In the genomic region with DNA sequence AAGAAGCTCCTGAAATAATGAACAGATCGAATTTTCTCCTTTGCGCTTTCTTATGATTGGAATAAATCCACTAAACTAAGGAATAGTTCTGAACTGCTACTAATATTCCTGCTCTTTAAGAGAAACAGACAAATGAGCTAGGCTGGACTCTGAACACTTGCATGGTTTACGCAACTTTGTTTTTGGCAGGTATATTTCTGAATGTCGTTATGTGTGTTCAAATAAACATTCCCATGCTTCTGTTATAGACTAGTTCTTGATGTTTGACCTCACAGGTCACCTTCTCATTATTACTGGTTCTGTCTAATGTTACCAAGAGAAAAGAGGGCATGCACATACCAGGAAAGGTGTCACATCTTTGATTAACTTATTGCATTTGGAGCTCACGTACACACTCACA, we compare ENCODE assay signal across 35 cellular contexts.
"Had no signal": no experiment of that assay in that cellular context is flagged by ENCODE, and none has a peak within 500 bp of the region (broad histone marks: within the 10 kb centered on the region; RNA-seq: fewer than 3 reads in every experiment).

No MANE protein-coding gene starts in this region.

- H3K27me3 ChIP-seq: adrenal gland, body of pancreas, colonic mucosa had no signal

- H3K4me1 ChIP-seq: adrenal gland, body of pancreas, colonic mucosa had no signal

- DNase-seq: activated CD4-positive, alpha-beta memory T cell treated with anti-CD3 and anti-CD28 coated beads for 36 hours; activated CD4-positive, alpha-beta T cell treated with anti-CD3 and anti-CD28 coated beads for 36 hours; activated CD4-positive, alpha-beta T cell treated with anti-CD3 and anti-CD28 coated beads, Interleukin-2, amount 10 ng/mL, durations not matched to agents 24 days and 14 days; activated CD4-positive, CD25-positive, alpha-beta regulatory T cell; activated CD4-positive, CD25-positive, alpha-beta regulatory T cell treated with anti-CD3 and anti-CD28 coated beads, Interleukin-2, amount 50 U/mL, for 72 hours; activated CD8-positive, alpha-beta memory T cell treated with anti-CD3 and anti-CD28 coated beads, Interleukin-2, amount 10 ng/mL, durations not matched to agents 7 days and 5 days; activated CD8-positive, alpha-beta memory T cell treated with anti-CD3 and anti-CD28 coated beads, Interleukin-2, amount 50 U/mL, for 4 hours; activated CD8-positive, alpha-beta T cell treated with anti-CD3 and anti-CD28 coated beads, Interleukin-2, amount 10 ng/mL, durations not matched to agents 7 days and 5 days; activated effector memory CD4-positive, alpha-beta T cell treated with anti-CD3 and anti-CD28 coated beads, Interleukin-2, amount 50 U/mL, for 16 hours; activated naive CD4-positive, alpha-beta T cell treated with anti-CD3 and anti-CD28 coated beads for 36 hours; activated naive CD8-positive, alpha-beta T cell treated with anti-CD3 and anti-CD28 coated beads for 36 hours; activated naive CD8-positive, alpha-beta T cell treated with anti-CD3 and anti-CD28 coated beads, Interleukin-2, amount 50 U/mL, for 24 hours; activated T-cell treated with anti-CD3 and anti-CD28 coated beads, Interleukin-2, amount 50 U/mL, for 1 hour; activated T-cell treated with anti-CD3 and anti-CD28 coated beads, Interleukin-2, amount 50 U/mL, for 48 hours; aorta; body of pancreas; caudate nucleus; cerebellar nuclear complex; colonic mucosa; effector CD8-positive, alpha-beta T cell; foreskin fibroblast; glutamatergic neuron; SW 1271; T-cell; T1000 had no signal

- H3K9me3 Mint-ChIP-seq: activated CD4-positive, alpha-beta memory T cell treated with anti-CD3 and anti-CD28 coated beads for 36 hours; activated CD4-positive, alpha-beta T cell treated with anti-CD3 and anti-CD28 coated beads, Interleukin-2, amount 10 ng/mL, durations not matched to agents 24 days and 14 days; activated naive CD4-positive, alpha-beta T cell treated with anti-CD3 and anti-CD28 coated beads for 36 hours; activated naive CD4-positive, alpha-beta T cell treated with anti-CD3 and anti-CD28 coated beads, Interleukin-2, amount 50 U/mL, for 24 hours; activated naive CD8-positive, alpha-beta T cell treated with anti-CD3 and anti-CD28 coated beads for 36 hours; activated naive CD8-positive, alpha-beta T cell treated with anti-CD3 and anti-CD28 coated beads, Interleukin-2, amount 50 U/mL, for 24 hours; activated T-helper 1 cell treated with anti-CD3 and anti-CD28 coated beads, Interleukin-12 subunit alpha, Interleukin-12 subunit beta, Interleukin-2, Interleukin-4 antibody, amounts not matched to agents 30 ng/mL and 10 ng/mL and 1 ng/mL, durations not matched to agents 14 hours and 24 hours and 36 hours; activated T-helper 2 cell treated with anti-CD3 and anti-CD28 coated beads, Interferon-gamma antibody, Interleukin-2, Interleukin-4, amounts not matched to agents 10 μg/mL and 5 μg/mL and 100 μg/mL, durations not matched to agents 14 hours and 24 hours and 36 hours; T-cell; T-helper 1 cell treated with Interleukin-12 subunit alpha and Interleukin-12 subunit beta and Interleukin-4 antibody, amounts not matched to agents 30 μg/mL and 1 μg/mL, for 36 hours; T-helper 2 cell treated with Interferon-gamma antibody and Interleukin-4, amounts not matched to agents 5 μg/mL and 100 μg/mL, for 36 hours had no signal

- ATAC-seq: activated CD4-positive, alpha-beta T cell treated with anti-CD3 and anti-CD28 coated beads for 36 hours; activated CD8-positive, alpha-beta memory T cell treated with anti-CD3 and anti-CD28 coated beads, Interleukin-2, amount 10 ng/mL, durations not matched to agents 7 days and 5 days; activated CD8-positive, alpha-beta T cell treated with anti-CD3 and anti-CD28 coated beads, Interleukin-2, amount 10 ng/mL, durations not matched to agents 7 days and 5 days; activated naive CD8-positive, alpha-beta T cell treated with anti-CD3 and anti-CD28 coated beads, Interleukin-2, amount 50 U/mL, for 24 hours; body of pancreas; T-cell had no signal

- FAIRE-seq: endometrium, endothelial cell of umbilical vein, frontal cortex had no signal

- H3K4me3 Mint-ChIP-seq: activated CD4-positive, alpha-beta memory T cell treated with anti-CD3 and anti-CD28 coated beads for 36 hours; activated CD4-positive, alpha-beta T cell treated with anti-CD3 and anti-CD28 coated beads for 36 hours; activated CD4-positive, alpha-beta T cell treated with anti-CD3 and anti-CD28 coated beads, Interleukin-2, amount 10 ng/mL, durations not matched to agents 24 days and 14 days; activated CD8-positive, alpha-beta memory T cell treated with anti-CD3 and anti-CD28 coated beads, Interleukin-2, amount 10 ng/mL, durations not matched to agents 7 days and 5 days; activated CD8-positive, alpha-beta T cell treated with anti-CD3 and anti-CD28 coated beads, Interleukin-2, amount 10 ng/mL, durations not matched to agents 7 days and 5 days; activated naive CD4-positive, alpha-beta T cell treated with anti-CD3 and anti-CD28 coated beads for 36 hours; activated naive CD4-positive, alpha-beta T cell treated with anti-CD3 and anti-CD28 coated beads, Interleukin-2, amount 50 U/mL, for 24 hours; activated naive CD8-positive, alpha-beta T cell treated with anti-CD3 and anti-CD28 coated beads for 36 hours; activated naive CD8-positive, alpha-beta T cell treated with anti-CD3 and anti-CD28 coated beads, Interleukin-2, amount 50 U/mL, for 24 hours; activated T-helper 1 cell treated with anti-CD3 and anti-CD28 coated beads, Interleukin-12 subunit alpha, Interleukin-12 subunit beta, Interleukin-2, Interleukin-4 antibody, amounts not matched to agents 30 ng/mL and 10 ng/mL and 1 ng/mL, durations not matched to agents 14 hours and 24 hours and 36 hours; T-cell; T-helper 1 cell treated with Interleukin-12 subunit alpha and Interleukin-12 subunit beta and Interleukin-4 antibody, amounts not matched to agents 30 μg/mL and 1 μg/mL, for 36 hours; T-helper 2 cell treated with Interferon-gamma antibody and Interleukin-4, amounts not matched to agents 5 μg/mL and 100 μg/mL, for 36 hours had no signal

- H3K27ac Mint-ChIP-seq: activated CD4-positive, alpha-beta memory T cell treated with anti-CD3 and anti-CD28 coated beads for 36 hours; activated CD4-positive, alpha-beta T cell treated with anti-CD3 and anti-CD28 coated beads for 36 hours; activated CD4-positive, alpha-beta T cell treated with anti-CD3 and anti-CD28 coated beads, Interleukin-2, amount 10 ng/mL, durations not matched to agents 24 days and 14 days; activated CD8-positive, alpha-beta memory T cell treated with anti-CD3 and anti-CD28 coated beads, Interleukin-2, amount 10 ng/mL, durations not matched to agents 7 days and 5 days; activated CD8-positive, alpha-beta T cell treated with anti-CD3 and anti-CD28 coated beads, Interleukin-2, amount 10 ng/mL, durations not matched to agents 7 days and 5 days; activated naive CD4-positive, alpha-beta T cell treated with anti-CD3 and anti-CD28 coated beads for 36 hours; activated naive CD4-positive, alpha-beta T cell treated with anti-CD3 and anti-CD28 coated beads, Interleukin-2, amount 50 U/mL, for 24 hours; activated naive CD8-positive, alpha-beta T cell treated with anti-CD3 and anti-CD28 coated beads for 36 hours; activated naive CD8-positive, alpha-beta T cell treated with anti-CD3 and anti-CD28 coated beads, Interleukin-2, amount 50 U/mL, for 24 hours; activated T-helper 1 cell treated with anti-CD3 and anti-CD28 coated beads, Interleukin-12 subunit alpha, Interleukin-12 subunit beta, Interleukin-2, Interleukin-4 antibody, amounts not matched to agents 30 ng/mL and 10 ng/mL and 1 ng/mL, durations not matched to agents 14 hours and 24 hours and 36 hours; activated T-helper 2 cell treated with anti-CD3 and anti-CD28 coated beads, Interferon-gamma antibody, Interleukin-2, Interleukin-4, amounts not matched to agents 10 μg/mL and 5 μg/mL and 100 μg/mL, durations not matched to agents 14 hours and 24 hours and 36 hours; T-cell; T-helper 1 cell treated with Interleukin-12 subunit alpha and Interleukin-12 subunit beta and Interleukin-4 antibody, amounts not matched to agents 30 μg/mL and 1 μg/mL, for 36 hours; T-helper 2 cell treated with Interferon-gamma antibody and Interleukin-4, amounts not matched to agents 5 μg/mL and 100 μg/mL, for 36 hours had no signal

- H3K36me3 Mint-ChIP-seq: activated CD4-positive, alpha-beta memory T cell treated with anti-CD3 and anti-CD28 coated beads for 36 hours; activated CD8-positive, alpha-beta memory T cell treated with anti-CD3 and anti-CD28 coated beads, Interleukin-2, amount 10 ng/mL, durations not matched to agents 7 days and 5 days; activated naive CD4-positive, alpha-beta T cell treated with anti-CD3 and anti-CD28 coated beads, Interleukin-2, amount 50 U/mL, for 24 hours; activated naive CD8-positive, alpha-beta T cell treated with anti-CD3 and anti-CD28 coated beads for 36 hours; T-cell had no signal

- H3K36me3 ChIP-seq: adrenal gland, colonic mucosa had no signal

- H3K4me3 ChIP-seq: adrenal gland, body of pancreas, colonic mucosa had no signal

- H3K27ac ChIP-seq: adrenal gland, body of pancreas, colonic mucosa, epithelial cell of prostate had no signal

- H3K4me1 Mint-ChIP-seq: activated CD4-positive, alpha-beta T cell treated with anti-CD3 and anti-CD28 coated beads for 36 hours; activated CD4-positive, alpha-beta T cell treated with anti-CD3 and anti-CD28 coated beads, Interleukin-2, amount 10 ng/mL, durations not matched to agents 24 days and 14 days; activated CD8-positive, alpha-beta memory T cell treated with anti-CD3 and anti-CD28 coated beads, Interleukin-2, amount 10 ng/mL, durations not matched to agents 7 days and 5 days; activated naive CD4-positive, alpha-beta T cell treated with anti-CD3 and anti-CD28 coated beads, Interleukin-2, amount 50 U/mL, for 24 hours; activated naive CD8-positive, alpha-beta T cell treated with anti-CD3 and anti-CD28 coated beads for 36 hours; activated naive CD8-positive, alpha-beta T cell treated with anti-CD3 and anti-CD28 coated beads, Interleukin-2, amount 50 U/mL, for 24 hours; T-cell had no signal

- H3K27me3 Mint-ChIP-seq: activated CD4-positive, alpha-beta T cell treated with anti-CD3 and anti-CD28 coated beads for 36 hours; activated CD4-positive, alpha-beta T cell treated with anti-CD3 and anti-CD28 coated beads, Interleukin-2, amount 10 ng/mL, durations not matched to agents 24 days and 14 days; activated CD8-positive, alpha-beta memory T cell treated with anti-CD3 and anti-CD28 coated beads, Interleukin-2, amount 10 ng/mL, durations not matched to agents 7 days and 5 days; activated naive CD4-positive, alpha-beta T cell treated with anti-CD3 and anti-CD28 coated beads, Interleukin-2, amount 50 U/mL, for 24 hours; T-cell had no signal

- H3K9me3 ChIP-seq: adrenal gland, body of pancreas, colonic mucosa had no signal
